20 cellular contexts compared by ENCODE assay signal in genomic region chr2:120894936-120895335, GRCh38.
"Had no signal": no experiment of that assay in that cellular context is flagged by ENCODE, and none has a peak within 500 bp of the region (broad histone marks: within the 10 kb centered on the region; RNA-seq: fewer than 3 reads in every experiment).

No MANE protein-coding gene starts in this region.

- H3K36me3 Mint-ChIP-seq: activated CD8-positive, alpha-beta memory T cell treated with anti-CD3 and anti-CD28 coated beads, Interleukin-2, amount 10 ng/mL, durations not matched to agents 7 days and 5 days; activated naive CD4-positive, alpha-beta T cell treated with anti-CD3 and anti-CD28 coated beads, Interleukin-2, amount 50 U/mL, for 72 hours; natural killer cell treated with Interleukin-12 subunit alpha and Interleukin-12 subunit beta and Interleukin-15 and Interleukin-18, amount 100 ng/mL, for 72 hours had no signal

- DNase-seq: activated CD4-positive, alpha-beta T cell treated with anti-CD3 and anti-CD28 coated beads for 1 hour; activated CD4-positive, alpha-beta T cell treated with anti-CD3 and anti-CD28 coated beads, Interleukin-2, amount 50 U/mL, for 48 hours; activated CD8-positive, alpha-beta memory T cell treated with anti-CD3 and anti-CD28 coated beads, Interleukin-2, amount 10 ng/mL, durations not matched to agents 7 days and 5 days; activated effector memory CD4-positive, alpha-beta T cell treated with Interleukin-2 at 50 U/mL for 16 hours; activated T-cell treated with anti-CD3 and anti-CD28 coated beads, Interleukin-2, amount 50 U/mL, for 24 hours; amniotic stem cell; cortex of kidney; effector CD8-positive, alpha-beta T cell; mammary epithelial cell; retina; T-helper 9 cell; thyroid gland had no signal

- H3K27ac ChIP-seq: epithelial cell of prostate, pancreas, thyroid gland had no signal

- H3K27ac Mint-ChIP-seq: activated CD8-positive, alpha-beta memory T cell treated with anti-CD3 and anti-CD28 coated beads, Interleukin-2, amount 10 ng/mL, durations not matched to agents 7 days and 5 days; activated naive CD4-positive, alpha-beta T cell treated with anti-CD3 and anti-CD28 coated beads, Interleukin-2, amount 50 U/mL, for 72 hours; activated T-cell treated with anti-CD3 and anti-CD28 coated beads, Interleukin-2, amount 50 U/mL, for 24 hours; natural killer cell treated with Interleukin-12 subunit alpha and Interleukin-12 subunit beta and Interleukin-15 and Interleukin-18, amount 100 ng/mL, for 72 hours had no signal

- H3K4me3 ChIP-seq: hepatocyte, pancreas, thyroid gland had no signal

- H3K9me3 Mint-ChIP-seq: activated naive CD4-positive, alpha-beta T cell treated with anti-CD3 and anti-CD28 coated beads, Interleukin-2, amount 50 U/mL, for 72 hours; activated T-cell treated with anti-CD3 and anti-CD28 coated beads, Interleukin-2, amount 50 U/mL, for 24 hours; natural killer cell treated with Interleukin-12 subunit alpha and Interleukin-12 subunit beta and Interleukin-15 and Interleukin-18, amount 100 ng/mL, for 72 hours had no signal

- H3K4me1 Mint-ChIP-seq: activated CD8-positive, alpha-beta memory T cell treated with anti-CD3 and anti-CD28 coated beads, Interleukin-2, amount 10 ng/mL, durations not matched to agents 7 days and 5 days had no signal

- H3K4me1 ChIP-seq: pancreas, thyroid gland had no signal

- H3K4me3 Mint-ChIP-seq: activated CD8-positive, alpha-beta memory T cell treated with anti-CD3 and anti-CD28 coated beads, Interleukin-2, amount 10 ng/mL, durations not matched to agents 7 days and 5 days; activated T-cell treated with anti-CD3 and anti-CD28 coated beads, Interleukin-2, amount 50 U/mL, for 24 hours; natural killer cell treated with Interleukin-12 subunit alpha and Interleukin-12 subunit beta and Interleukin-15 and Interleukin-18, amount 100 ng/mL, for 72 hours had no signal

- H3K9me3 ChIP-seq: pancreas, thyroid gland had no signal

- ATAC-seq: activated CD8-positive, alpha-beta memory T cell treated with anti-CD3 and anti-CD28 coated beads, Interleukin-2, amount 10 ng/mL, durations not matched to agents 7 days and 5 days; activated naive CD4-positive, alpha-beta T cell treated with anti-CD3 and anti-CD28 coated beads, Interleukin-2, amount 50 U/mL, for 72 hours; natural killer cell treated with Interleukin-12 subunit alpha and Interleukin-12 subunit beta and Interleukin-15 and Interleukin-18, amount 100 ng/mL, for 72 hours; pancreas had no signal

- FAIRE-seq: bronchial epithelial cell, pancreas, small intestine, urothelium cell line had no signal

- H3K36me3 ChIP-seq: pancreas, thyroid gland had no signal

- H3K27me3 ChIP-seq: hepatocyte, pancreas, thyroid gland had no signal

- H3K27me3 Mint-ChIP-seq: activated CD8-positive, alpha-beta memory T cell treated with anti-CD3 and anti-CD28 coated beads, Interleukin-2, amount 10 ng/mL, durations not matched to agents 7 days and 5 days; activated T-cell treated with anti-CD3 and anti-CD28 coated beads, Interleukin-2, amount 50 U/mL, for 24 hours had no signal
